30 cellular contexts compared by ENCODE assay signal in genomic region chr4:53193111-53193510, GRCh38.
"Had no signal": no experiment of that assay in that cellular context is flagged by ENCODE, and none has a peak within 500 bp of the region (broad histone marks: within the 10 kb centered on the region; RNA-seq: fewer than 3 reads in every experiment).

No MANE protein-coding gene starts in this region.

- H3K9me3 Mint-ChIP-seq: activated naive CD4-positive, alpha-beta T cell treated with anti-CD3 and anti-CD28 coated beads, Interleukin-2, amount 10 ng/mL, durations not matched to agents 7 days and 5 days; activated naive CD8-positive, alpha-beta T cell treated with anti-CD3 and anti-CD28 coated beads, Interleukin-2, amount 10 ng/mL, durations not matched to agents 7 days and 5 days; activated T-cell treated with anti-CD3 and anti-CD28 coated beads, Interleukin-2, amount 50 U/mL, for 24 hours; dendritic cell treated with granulocyte-macrophage colony-stimulating factor and Interleukin-4, amounts not matched to agents 40 ng/mL and 50 ng/mL, for 4 days; endodermal cell; nephron progenitor cell; stimulated activated memory B cell treated with anti-CD40 and anti-IgM and Interleukin-4, amounts not matched to agents 10 μg/mL and 1 μg/mL and 100 μg/mL, for 72 hours had no signal

- H3K27me3 ChIP-seq: breast epithelium, esophagus muscularis mucosa, pancreas, suprapubic skin, tibial artery, upper lobe of right lung had no signal

- H3K4me1 Mint-ChIP-seq: activated naive CD4-positive, alpha-beta T cell treated with anti-CD3 and anti-CD28 coated beads, Interleukin-2, amount 10 ng/mL, durations not matched to agents 7 days and 5 days; activated naive CD8-positive, alpha-beta T cell treated with anti-CD3 and anti-CD28 coated beads, Interleukin-2, amount 10 ng/mL, durations not matched to agents 7 days and 5 days; endodermal cell had no signal

- DNase-seq: activated CD4-positive, alpha-beta T cell treated with anti-CD3 and anti-CD28 coated beads for 4 hours; activated CD4-positive, alpha-beta T cell treated with anti-CD3 and anti-CD28 coated beads, Interleukin-2, amount 50 U/mL, for 48 hours; activated CD8-positive, alpha-beta memory T cell treated with anti-CD3 and anti-CD28 coated beads for 24 hours; activated gamma-delta T cell; activated naive CD4-positive, alpha-beta T cell treated with anti-CD3 and anti-CD28 coated beads, Interleukin-2, amount 10 ng/mL, durations not matched to agents 7 days and 5 days; activated naive CD8-positive, alpha-beta T cell treated with anti-CD3 and anti-CD28 coated beads, Interleukin-2, amount 10 ng/mL, durations not matched to agents 7 days and 5 days; activated T-cell treated with anti-CD3 and anti-CD28 coated beads, Interleukin-2, amount 50 U/mL, for 24 hours; amniotic stem cell; central memory CD4-positive, alpha-beta T cell; endodermal cell; foreskin melanocyte; glutamatergic neuron; islet precursor cell; left ventricle myocardium superior; nephron progenitor cell; pancreas; retina; small intestine; stimulated activated CD4-positive, alpha-beta T cell treated with anti-CD3 and anti-CD28 coated beads, Interleukin-1b, Interleukin-23, amount 100 ng/mL, for 48 hours; stimulated activated CD4-positive, alpha-beta T cell treated with anti-CD3 and anti-CD28 coated beads, Interleukin-4, amount 100 ng/mL, for 4 hours; stimulated activated CD8-positive, alpha-beta memory T cell treated with anti-CD3 and anti-CD28 coated beads, Interleukin-4, amount 100 ng/mL, for 48 hours; tibial artery; upper lobe of right lung had no signal

- H3K36me3 ChIP-seq: breast epithelium, esophagus muscularis mucosa, pancreas, prostate gland, suprapubic skin, tibial artery, upper lobe of right lung had no signal

- H3K4me1 ChIP-seq: breast epithelium, prostate gland, suprapubic skin, upper lobe of right lung had no signal

- H3K4me3 Mint-ChIP-seq: activated naive CD4-positive, alpha-beta T cell treated with anti-CD3 and anti-CD28 coated beads, Interleukin-2, amount 10 ng/mL, durations not matched to agents 7 days and 5 days; activated naive CD8-positive, alpha-beta T cell treated with anti-CD3 and anti-CD28 coated beads, Interleukin-2, amount 10 ng/mL, durations not matched to agents 7 days and 5 days; activated T-cell treated with anti-CD3 and anti-CD28 coated beads, Interleukin-2, amount 50 U/mL, for 24 hours; dendritic cell treated with granulocyte-macrophage colony-stimulating factor and Interleukin-4, amounts not matched to agents 40 ng/mL and 50 ng/mL, for 4 days; endodermal cell; nephron progenitor cell; stimulated activated memory B cell treated with anti-CD40 and anti-IgM and Interleukin-4, amounts not matched to agents 10 μg/mL and 1 μg/mL and 100 μg/mL, for 72 hours had no signal

- H3K9me3 ChIP-seq: breast epithelium, esophagus muscularis mucosa, pancreas, prostate gland, suprapubic skin, tibial artery, upper lobe of right lung had no signal

- H3K27ac Mint-ChIP-seq: activated naive CD4-positive, alpha-beta T cell treated with anti-CD3 and anti-CD28 coated beads, Interleukin-2, amount 10 ng/mL, durations not matched to agents 7 days and 5 days; activated naive CD8-positive, alpha-beta T cell treated with anti-CD3 and anti-CD28 coated beads, Interleukin-2, amount 10 ng/mL, durations not matched to agents 7 days and 5 days; activated T-cell treated with anti-CD3 and anti-CD28 coated beads, Interleukin-2, amount 50 U/mL, for 24 hours; dendritic cell treated with granulocyte-macrophage colony-stimulating factor and Interleukin-4, amounts not matched to agents 40 ng/mL and 50 ng/mL, for 4 days; endodermal cell; nephron progenitor cell; stimulated activated memory B cell treated with anti-CD40 and anti-IgM and Interleukin-4, amounts not matched to agents 10 μg/mL and 1 μg/mL and 100 μg/mL, for 72 hours had no signal

- H3K27ac ChIP-seq: breast epithelium, esophagus muscularis mucosa, pancreas, prostate gland, suprapubic skin, tibial artery, upper lobe of right lung, VCaP had no signal

- H3K4me3 ChIP-seq: breast epithelium, esophagus muscularis mucosa, pancreas, prostate gland, suprapubic skin, tibial artery, upper lobe of right lung had no signal

- H3K36me3 Mint-ChIP-seq: activated naive CD4-positive, alpha-beta T cell treated with anti-CD3 and anti-CD28 coated beads, Interleukin-2, amount 10 ng/mL, durations not matched to agents 7 days and 5 days; activated naive CD8-positive, alpha-beta T cell treated with anti-CD3 and anti-CD28 coated beads, Interleukin-2, amount 10 ng/mL, durations not matched to agents 7 days and 5 days had no signal

- H3K27me3 Mint-ChIP-seq: activated naive CD4-positive, alpha-beta T cell treated with anti-CD3 and anti-CD28 coated beads, Interleukin-2, amount 10 ng/mL, durations not matched to agents 7 days and 5 days; activated naive CD8-positive, alpha-beta T cell treated with anti-CD3 and anti-CD28 coated beads, Interleukin-2, amount 10 ng/mL, durations not matched to agents 7 days and 5 days; activated T-cell treated with anti-CD3 and anti-CD28 coated beads, Interleukin-2, amount 50 U/mL, for 24 hours; dendritic cell treated with granulocyte-macrophage colony-stimulating factor and Interleukin-4, amounts not matched to agents 40 ng/mL and 50 ng/mL, for 4 days; stimulated activated memory B cell treated with anti-CD40 and anti-IgM and Interleukin-4, amounts not matched to agents 10 μg/mL and 1 μg/mL and 100 μg/mL, for 72 hours had no signal

- FAIRE-seq: pancreas, small intestine had no signal
